Comparison of ENCODE assay signal across 23 cellular contexts in genomic region chr3:161640201-161640600, GRCh38.
DNase-seq lines count a peak whose midpoint lies in the region; ATAC-seq, FAIRE-seq and TF ChIP-seq lines count a peak whose summit lies in the region.
"Had no signal": no experiment of that assay in that cellular context is flagged by ENCODE, and none has a peak within 500 bp of the region (broad histone marks: within the 10 kb centered on the region; RNA-seq: fewer than 3 reads in every experiment).

No MANE protein-coding gene starts in this region.

- H3K27me3 ChIP-seq in HAP-1 (ENCODE audit: low read depth) (no peaks in the 10 kb centered on the region), smooth muscle cell (ENCODE audit: low read depth) (no peaks in the 10 kb centered on the region), heart left ventricle (no peaks in the 10 kb centered on the region)
- H3K27me3 ChIP-seq: BE2C had no signal

- H3K4me3 ChIP-seq in HAP-1 (no peak overlapping the region), smooth muscle cell (no peak overlapping the region), heart left ventricle (no peak overlapping the region)

- peaks cover 4% of the 10 kb centered on the region for H3F3A ChIP-seq in smooth muscle cell (ENCODE audit: low read depth)

- no peaks in the 10 kb centered on the region for H4K20me1 ChIP-seq in smooth muscle cell (ENCODE audit: low read depth)

- no peak overlapping the region for H3K27ac ChIP-seq in smooth muscle cell (ENCODE audit: low read depth)
- no peak overlapping the region for H3K27ac ChIP-seq in heart left ventricle

- no peak for TF ChIP-seq CTCF in mesothelial cell of epicardium (IDR thresholded peaks at IDR 0.05; ENCODE audit: unreplicated experiment)
- TF ChIP-seq CTCF in smooth muscle cell (IDR thresholded peaks at IDR 0.05; ENCODE audit: borderline replicate concordance, insufficient read depth, poor library complexity, severe bottlenecking): no peak
- no peak for TF ChIP-seq CTCF in heart left ventricle (IDR thresholded peaks at IDR 0.05)

- H3K9ac ChIP-seq in smooth muscle cell (ENCODE audit: low read depth): no peak overlapping the region

- H3K4me3 Mint-ChIP-seq in mesothelial cell of epicardium: no peak overlapping the region
- H3K4me3 Mint-ChIP-seq: CD4-positive, CD25-positive, alpha-beta regulatory T cell; CD8-positive, alpha-beta memory T cell had no signal

- DNase-seq in HAP-1 (ENCODE audit: low spot score in 2 of 2): peak; percentile 15 to 64
- no peak for DNase-seq in mesothelial cell of epicardium (ENCODE audit: low spot score in 2 of 2, unreplicated experiment in 2 of 2)
- DNase-seq in smooth muscle cell (lab: John Stamatoyannopoulos, UW; ENCODE audit: unreplicated experiment): no peak
- DNase-seq in GOT3 (lab: John Stamatoyannopoulos, UW): no peak
- DNase-seq in Right ventricle myocardium inferior (ENCODE audit: missing footprints): no peak
- DNase-seq in NCI-H1105 treated with DMSO at 0.1 percent for 48 hours (lab: John Stamatoyannopoulos, UW): no peak
- no peak for DNase-seq in heart left ventricle
- DNase-seq: ACHN; BE2C; C1 segment of cervical spinal cord; CD4-positive, CD25-positive, alpha-beta regulatory T cell; CD8-positive, alpha-beta memory T cell; COR-L47; DMS153; DMS79; GDM1; KG1 had no signal

- H3K9me3 Mint-ChIP-seq in mesothelial cell of epicardium: no peaks in the 10 kb centered on the region

- H3K27ac Mint-ChIP-seq in mesothelial cell of epicardium: peak overlapping the region; percentile 37
- H3K27ac Mint-ChIP-seq: CD4-positive, CD25-positive, alpha-beta regulatory T cell; CD8-positive, alpha-beta memory T cell had no signal

- H3K27me3 Mint-ChIP-seq in mesothelial cell of epicardium (ENCODE audit: low read depth): no peaks in the 10 kb centered on the region
- H3K27me3 Mint-ChIP-seq: CD4-positive, CD25-positive, alpha-beta regulatory T cell had no signal

- H3K79me2 ChIP-seq in smooth muscle cell (ENCODE audit: low read depth): no peaks in the 10 kb centered on the region

- H3K4me1 ChIP-seq in HAP-1: peaks cover 14% of the 10 kb centered on the region
- H3K4me1 ChIP-seq in smooth muscle cell (ENCODE audit: low read depth): peaks cover 7% of the 10 kb centered on the region
- no peaks in the 10 kb centered on the region for H3K4me1 ChIP-seq in heart left ventricle
- H3K4me1 ChIP-seq: BE2C had no signal

- H3K4me2 ChIP-seq in smooth muscle cell: peak overlapping the region; percentile 19

- H3K9me3 ChIP-seq in HAP-1 (no peaks in the 10 kb centered on the region), smooth muscle cell (replicated peaks; ENCODE audit: low read depth) (no peaks in the 10 kb centered on the region), heart left ventricle (no peaks in the 10 kb centered on the region)
- H3K9me3 ChIP-seq: BE2C had no signal

- TF ChIP-seq POLR2A in heart left ventricle (IDR thresholded peaks at IDR 0.05): no peak

- peak; percentile 86 for FAIRE-seq in endometrium (lab: Jason Lieb, UNC)
- FAIRE-seq: A204.1, D721Med, GM12892, GM18507, H1 had no signal

- 37% methylated on average over 1 of the region's 1 CpG for WGBS in smooth muscle cell (ENCODE audit: low lambda C conversion rate)
- WGBS in heart left ventricle, 4 donors: 39 to 56% (median 48%) methylated on average over 1 of the region's 1 CpG

- no peak for ATAC-seq in Right ventricle myocardium inferior
- no peak for ATAC-seq in heart left ventricle

- intact Hi-C loops in Right ventricle myocardium inferior (cut with DNase I) (no loop called here), heart left ventricle (cut with DNase I) (loop anchor here in 1 of 10 donors (2.0 kb wide), 1 partner anchor 61 kb away; no protein-coding TSS in a partner anchor)

- no peaks in the 10 kb centered on the region for H3K36me3 Mint-ChIP-seq in mesothelial cell of epicardium
- H3K36me3 Mint-ChIP-seq: CD4-positive, CD25-positive, alpha-beta regulatory T cell; CD8-positive, alpha-beta memory T cell had no signal

- no peak overlapping the region for H2AFZ ChIP-seq in smooth muscle cell (ENCODE audit: low read depth)

- H3K36me3 ChIP-seq in HAP-1 (replicated peaks) (no peaks in the 10 kb centered on the region), smooth muscle cell (ENCODE audit: low read depth) (no peaks in the 10 kb centered on the region), heart left ventricle (no peaks in the 10 kb centered on the region)
- H3K36me3 ChIP-seq: BE2C had no signal

- in situ Hi-C loops in HAP-1 (cut with MboI; ENCODE audit: low sequenced_read_pairs): no loop called here

- H3K4me1 Mint-ChIP-seq in mesothelial cell of epicardium: peaks cover 24% of the 10 kb centered on the region
- H3K4me1 Mint-ChIP-seq: CD4-positive, CD25-positive, alpha-beta regulatory T cell; CD8-positive, alpha-beta memory T cell had no signal

Comparison
In these comparisons a context has a peak if more than half of its experiments do, and no peak if none do; other contexts are left out.
1. DNase-seq: peak in HAP-1 (2 of 2); none in mesothelial cell of epicardium (0 of 2), smooth muscle cell (single experiment), GOT3 (single experiment), Right ventricle myocardium inferior (single experiment), NCI-H1105 treated with DMSO at 0.1 percent for 48 hours (single experiment) and heart left ventricle (0 of 5).